ENCODE assay signal across 12 cellular contexts in the genomic region with DNA sequence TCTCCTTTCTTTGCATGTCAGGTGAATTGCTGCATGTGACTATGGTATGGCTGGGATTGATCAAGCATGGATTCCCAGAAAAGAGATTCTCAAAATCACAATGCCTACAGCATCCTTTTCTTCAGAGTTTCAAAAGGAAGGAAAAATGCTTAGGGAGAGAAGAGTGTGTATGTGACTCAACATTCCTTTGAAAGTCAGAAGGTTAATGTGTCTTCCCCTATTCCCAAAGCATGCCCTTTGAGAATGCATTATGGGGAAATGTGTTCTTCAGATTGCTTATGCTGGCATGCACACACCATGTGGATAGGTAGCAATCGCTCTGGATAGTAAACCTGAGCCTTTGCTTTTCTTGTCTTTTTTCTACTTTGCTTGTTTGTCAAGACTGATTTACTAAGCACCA.
DNase-seq lines count a peak whose midpoint lies in the region; ATAC-seq and TF ChIP-seq lines count a peak whose summit lies in the region.
"Had no signal": no experiment of that assay in that cellular context is flagged by ENCODE, and none has a peak within 500 bp of the region (broad histone marks: within the 10 kb centered on the region; RNA-seq: fewer than 3 reads in every experiment).

No MANE protein-coding gene starts in this region.

- WGBS in IMR-90 (ENCODE audit: extremely low coverage in 2 of 2, insufficient read length in 1 of 2), 2 experiments = no CpG with 5 or more reads among the region's 1 CpG

- H2AK9ac ChIP-seq in IMR-90 (replicated peaks; ENCODE audit: low read depth, low read length, poor library complexity) = no peak overlapping the region

- H2BK120ac ChIP-seq in IMR-90 (ENCODE audit: low read depth, low read length) = no peak overlapping the region

- H2BK5ac ChIP-seq in IMR-90 (ENCODE audit: low read depth, low read length, poor library complexity, severe bottlenecking) = no peak overlapping the region

- no peaks in the 10 kb centered on the region for H3K27me3 ChIP-seq in IMR-90 (ENCODE audit: control insufficient read depth, insufficient read depth, low read length)

- intact Hi-C loops in IMR-90 (cut with micrococcal nuclease) = no loop called here
- intact Hi-C loops in mucosa of descending colon (cut with DNase I, micrococcal nuclease) = no loop called here

- no peak overlapping the region for H2AFZ ChIP-seq in IMR-90 (replicated peaks; ENCODE audit: low read length, poor library complexity)

- H3K4ac ChIP-seq in IMR-90 (ENCODE audit: low read depth, low read length) = no peak overlapping the region

- H3K36me3 ChIP-seq in IMR-90 (ENCODE audit: control insufficient read depth, insufficient read depth, low read length) = no peaks in the 10 kb centered on the region; the same call in 1 of the 2 replicates
- no peaks in the 10 kb centered on the region for H3K36me3 ChIP-seq in mucosa of descending colon (ENCODE audit: low read depth)
- H3K36me3 ChIP-seq: HAP-1 had no signal

- BruUV-seq in IMR-90 (replicated peaks; lab: Mats Ljungman, UMichigan) = no TSS peak

- no peak overlapping the region for H2BK15ac ChIP-seq in IMR-90 (ENCODE audit: low read depth, low read length)

- no peak for TF ChIP-seq RAD21 in IMR-90 (IDR thresholded peaks at IDR 0.05; ENCODE audit: low read length)

- H3K79me1 ChIP-seq in IMR-90 (ENCODE audit: low read depth in 1 of 2, low read length in 2 of 2) = peaks cover 4 to 7% of the 10 kb centered on the region in 2 experiments; a peak in 2 of 4 replicates

- H3K23ac ChIP-seq in IMR-90 (ENCODE audit: low read depth, low read length) = no peak overlapping the region

- no peaks in the 10 kb centered on the region for H4K20me1 ChIP-seq in IMR-90 (ENCODE audit: insufficient read depth, low read length)

- POLR2A ChIA-PET in IMR-90 (lab: Charles Lee; ENCODE audit: unreplicated experiment) = no interaction called here

- no peak overlapping the region for H2AK5ac ChIP-seq in IMR-90 (ENCODE audit: low read depth, low read length)

- H3K4me3 ChIP-seq in IMR-90 (ENCODE audit: insufficient read depth, low read depth, low read length) (no peak overlapping the region), mucosa of descending colon (no peak overlapping the region)
- H3K4me3 ChIP-seq: HAP-1, skin epidermis had no signal

- no peak overlapping the region for H2BK20ac ChIP-seq in IMR-90 (ENCODE audit: low read depth, low read length)

- no peak for TF ChIP-seq POLR2A in IMR-90 (IDR thresholded peaks at IDR 0.05; ENCODE audit: low read depth, low read length)

- no peak overlapping the region for H3K14ac ChIP-seq in IMR-90 (replicated peaks; ENCODE audit: low read depth, low read length)

- no peak overlapping the region for H3K56ac ChIP-seq in IMR-90 (ENCODE audit: extremely low read depth, insufficient read depth, low read length)

- H3K9me3 ChIP-seq in IMR-90 (ENCODE audit: control insufficient read depth, insufficient read depth, low read length) (no peaks in the 10 kb centered on the region; the same call in 1 of the 2 replicates), mucosa of descending colon (no peaks in the 10 kb centered on the region)
- H3K9me3 ChIP-seq: HAP-1 had no signal

- TF ChIP-seq CTCF in IMR-90 (conservative IDR thresholded peaks at IDR 0.05; ENCODE audit: low read depth, low read length) = no peak
- TF ChIP-seq CTCF in mucosa of descending colon (IDR thresholded peaks at IDR 0.05) = no peak

- H3K18ac ChIP-seq in IMR-90 (ENCODE audit: low read depth, low read length) = peak overlapping the region; percentile 68; the same call in 1 of the 2 replicates

- peak; percentile 72 for DNase-seq in EH (ENCODE audit: low read depth)
- peak; percentile 76 for DNase-seq in IMR-90
- DNase-seq in dermis blood vessel endothelial cell = peak; percentile 10
- no peak for DNase-seq in mucosa of descending colon
- no peak for DNase-seq in NCI-H1092 (lab: John Stamatoyannopoulos, UW)
- DNase-seq in CD1c-positive myeloid dendritic cell (ENCODE audit: extremely low spot score) = no peak
- DNase-seq: NCI-H146, T1000 had no signal

- H3K27ac ChIP-seq in IMR-90 (ENCODE audit: insufficient read depth, low read length) = no peak overlapping the region

- in situ Hi-C loops in IMR-90 (cut with MboI; ENCODE audit: low sequenced_read_pairs) = no loop called here

- H3K9me1 ChIP-seq in IMR-90 (ENCODE audit: insufficient read depth, low read length) = peaks cover 4% of the 10 kb centered on the region; the same call in 1 of the 2 replicates

- H3K9ac ChIP-seq in IMR-90 (ENCODE audit: low read depth, low read length) = no peak overlapping the region

- peak; percentile 86 for ATAC-seq in IMR-90 (ENCODE audit: low read depth)
- peak; percentile 21 for ATAC-seq in mucosa of descending colon
- no peak for ATAC-seq in HG02642 (IDR thresholded peaks at IDR 0.05; ENCODE audit: poor library complexity, unreplicated experiment)
- ATAC-seq in GM21367 (IDR thresholded peaks at IDR 0.05; ENCODE audit: unreplicated experiment) = no peak

- H4K8ac ChIP-seq in IMR-90 (ENCODE audit: low read depth in 2 of 2, low read length in 2 of 2) = no peak overlapping the region

- H4K91ac ChIP-seq in IMR-90 (ENCODE audit: insufficient read depth, low read depth, low read length) = no peak overlapping the region

- peak overlapping the region; percentile 84; the same call in 1 of the 2 replicates for H3K4me2 ChIP-seq in IMR-90 (ENCODE audit: low read depth, low read length)

- CTCF ChIA-PET in IMR-90 (lab: Yijun Ruan, JAX) = no interaction called here

- peaks cover 5% of the 10 kb centered on the region for H3K4me1 ChIP-seq in IMR-90 (ENCODE audit: control insufficient read depth, insufficient read depth, low read length)
- H3K4me1 ChIP-seq in mucosa of descending colon (ENCODE audit: low read depth) = no peaks in the 10 kb centered on the region
- H3K4me1 ChIP-seq: HAP-1 had no signal

- H4K5ac ChIP-seq in IMR-90 (ENCODE audit: low read depth, low read length) = no peak overlapping the region

- dilution Hi-C loops in IMR-90 (cut with HindIII; ENCODE audit: low sequenced_read_pairs, unreplicated experiment) = no loop called here

TF ChIP-seq in IMR-90, 13 proteins besides CTCF, POLR2A, EP300 and RAD21:
- TF ChIP-seq MXI1 (IDR thresholded peaks at IDR 0.05; ENCODE audit: borderline replicate concordance, low read depth, low read length) (peak; percentile 76; the same call in 1 of the 2 replicates), BHLHE40 (IDR thresholded peaks at IDR 0.05; ENCODE audit: low read depth, low read length) (no peak), CEBPB (IDR thresholded peaks at IDR 0.05; ENCODE audit: low read depth, low read length) (peak; percentile 79), MAFK (IDR thresholded peaks at IDR 0.05; ENCODE audit: low read depth, low read length) (no peak; the same call in 1 of the 2 replicates), NFE2L2 (IDR thresholded peaks at IDR 0.05; ENCODE audit: low read depth, low read length) (no peak), RFX5 (IDR thresholded peaks at IDR 0.05; ENCODE audit: low read depth, low read length) (no peak), SMC3 (IDR thresholded peaks at IDR 0.05; ENCODE audit: low read depth, low read length) (no peak)
- TF ChIP-seq, protein P1, sequence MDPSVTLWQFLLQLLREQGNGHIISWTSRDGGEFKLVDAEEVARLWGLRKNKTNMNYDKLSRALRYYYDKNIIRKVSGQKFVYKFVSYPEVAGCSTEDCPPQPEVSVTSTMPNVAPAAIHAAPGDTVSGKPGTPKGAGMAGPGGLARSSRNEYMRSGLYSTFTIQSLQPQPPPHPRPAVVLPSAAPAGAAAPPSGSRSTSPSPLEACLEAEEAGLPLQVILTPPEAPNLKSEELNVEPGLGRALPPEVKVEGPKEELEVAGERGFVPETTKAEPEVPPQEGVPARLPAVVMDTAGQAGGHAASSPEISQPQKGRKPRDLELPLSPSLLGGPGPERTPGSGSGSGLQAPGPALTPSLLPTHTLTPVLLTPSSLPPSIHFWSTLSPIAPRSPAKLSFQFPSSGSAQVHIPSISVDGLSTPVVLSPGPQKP (IDR thresholded peaks at IDR 0.05; ENCODE audit: borderline replicate concordance, low read depth, low read length) = no peak

Comparison
In these comparisons a context has a peak if more than half of its experiments do, and no peak if none do; other contexts are left out.
1. DNase-seq: peak in EH (single experiment), IMR-90 (single experiment) and dermis blood vessel endothelial cell (single experiment); none in mucosa of descending colon (0 of 3), NCI-H1092 (single experiment) and CD1c-positive myeloid dendritic cell (single experiment).
2. ATAC-seq: peak in IMR-90 (single experiment) and mucosa of descending colon (single experiment); none in HG02642 (single experiment) and GM21367 (single experiment).